13 cellular contexts compared by ENCODE assay signal in genomic region chr9:2120926-2121689, GRCh38.
DNase-seq lines count a peak whose midpoint lies in the region; ATAC-seq and TF ChIP-seq lines count a peak whose summit lies in the region.
"Had no signal": no experiment of that assay in that cellular context is flagged by ENCODE, and none has a peak within 500 bp of the region (broad histone marks: within the 10 kb centered on the region; RNA-seq: fewer than 3 reads in every experiment).

No MANE protein-coding gene starts in this region.

- H3K4me1 ChIP-seq in neural progenitor cell: no peaks in the 10 kb centered on the region

- H2AFZ ChIP-seq in neural progenitor cell (replicated peaks): no peak overlapping the region

- no peaks in the 10 kb centered on the region for H3K27me3 Mint-ChIP-seq in neural progenitor cell (ENCODE audit: insufficient read depth, low read depth)
- H3K27me3 Mint-ChIP-seq: activated B cell treated with CpG ODN at 0.5 μM for 24 hours had no signal

- H3K79me2 ChIP-seq in neural progenitor cell (ENCODE audit: low read depth): no peaks in the 10 kb centered on the region

- no peak overlapping the region for H3K9ac ChIP-seq in neural progenitor cell

- no peaks in the 10 kb centered on the region for H3K27me3 ChIP-seq in neural progenitor cell

- no peaks in the 10 kb centered on the region for H3K9me3 ChIP-seq in neural progenitor cell (ENCODE audit: low read depth)

- no peak for TF ChIP-seq POLR2A in GM18505 (IDR thresholded peaks at IDR 0.05; ENCODE audit: borderline replicate concordance, extremely low read depth, insufficient read depth, insufficient read length)

- H3K27ac ChIP-seq in neural progenitor cell: no peak overlapping the region

- H3K27ac Mint-ChIP-seq in neural progenitor cell: no peak overlapping the region
- H3K27ac Mint-ChIP-seq: activated B cell treated with CpG ODN at 0.5 μM for 24 hours had no signal

- no peaks in the 10 kb centered on the region for H3F3A ChIP-seq in neural progenitor cell (ENCODE audit: low read depth)

- H3K4me3 ChIP-seq in epithelial cell of esophagus (ENCODE audit: low read length): no peak overlapping the region
- H3K4me3 ChIP-seq in neural progenitor cell: no peak overlapping the region

- H4K20me1 ChIP-seq in neural progenitor cell (ENCODE audit: low read depth): no peaks in the 10 kb centered on the region

- no peak for ATAC-seq in GM18505 (IDR thresholded peaks at IDR 0.05; ENCODE audit: unreplicated experiment)
- ATAC-seq: natural killer cell had no signal

- H3K4me1 Mint-ChIP-seq in neural progenitor cell: no peaks in the 10 kb centered on the region

- no peaks in the 10 kb centered on the region for H3K36me3 ChIP-seq in neural progenitor cell

- TF ChIP-seq CTCF in epithelial cell of esophagus (IDR thresholded peaks at IDR 0.05; ENCODE audit: insufficient read depth, low read depth, low read length, missing control alignments): peak; percentile 30
- peak; percentile 9 for TF ChIP-seq CTCF in neural progenitor cell (IDR thresholded peaks at IDR 0.05)

- DNase-seq in COLO829 (ENCODE audit: low spot score): peak; percentile 14
- DNase-seq in RKO (ENCODE audit: low spot score): peak; percentile 38
- peak; percentile 51 for DNase-seq in epithelial cell of esophagus (ENCODE audit: low read depth)
- DNase-seq in neural progenitor cell (ENCODE audit: low spot score): no peak
- DNase-seq in D341Med (ENCODE audit: low spot score): no peak
- DNase-seq in stimulated activated CD4-positive, alpha-beta T cell treated with anti-CD3 and anti-CD28 coated beads, Interleukin-15, amount 100 ng/mL, for 24 hours: no peak
- DNase-seq in GF-D8 (lab: John Stamatoyannopoulos, UW): no peak
- DNase-seq: activated B cell treated with CpG ODN at 0.5 μM for 24 hours; activated naive CD4-positive, alpha-beta T cell treated with Interleukin-2 at 50 U/mL for 16 hours; natural killer cell; OCI-M1; stimulated activated CD4-positive, alpha-beta T cell treated with anti-CD3 and anti-CD28 coated beads, Interleukin-4, amount 100 ng/mL, for 24 hours had no signal

- H3K4me3 Mint-ChIP-seq in neural progenitor cell: no peak overlapping the region
- H3K4me3 Mint-ChIP-seq: activated B cell treated with CpG ODN at 0.5 μM for 24 hours, natural killer cell had no signal

- H3K4me2 ChIP-seq in neural progenitor cell: no peak overlapping the region

- no peaks in the 10 kb centered on the region for H3K9me3 Mint-ChIP-seq in neural progenitor cell
- H3K9me3 Mint-ChIP-seq: activated B cell treated with CpG ODN at 0.5 μM for 24 hours, natural killer cell had no signal

- no peaks in the 10 kb centered on the region for H3K36me3 Mint-ChIP-seq in neural progenitor cell

Comparison
In these comparisons a context has a peak if more than half of its experiments do, and no peak if none do; other contexts are left out.
1. DNase-seq: peak in COLO829 (single experiment), RKO (single experiment) and epithelial cell of esophagus (single experiment); none in neural progenitor cell (single experiment), D341Med (single experiment), stimulated activated CD4-positive, alpha-beta T cell treated with anti-CD3 and anti-CD28 coated beads, Interleukin-15, amount 100 ng/mL, for 24 hours (single experiment) and GF-D8 (single experiment).